ENCODE assay signal across 10 cellular contexts in genomic region chr2:176093145-176093888, GRCh38. TPM values are rescaled to one million over a fixed set of nuclear protein-coding genes. Genes with fewer than 3 reads are reported as not detected.
DNase-seq lines count a peak whose midpoint lies in the region; ATAC-seq and TF ChIP-seq lines count a peak whose summit lies in the region.
"Had no signal": no experiment of that assay in that cellular context is flagged by ENCODE, and none has a peak within 500 bp of the region (broad histone marks: within the 10 kb centered on the region; RNA-seq: fewer than 3 reads in every experiment).

No MANE protein-coding gene starts in this region.

- intact Hi-C loops in stomach (cut with DNase I; ENCODE audit: low total_unique reads) = no loop called here

- no peak for TF ChIP-seq EP300 in stomach (IDR thresholded peaks at IDR 0.05)

- TF ChIP-seq CTCF in stomach (IDR thresholded peaks at IDR 0.05) (no peak), omental fat pad (IDR thresholded peaks at IDR 0.05) (no peak)

- peaks cover 40% of the 10 kb centered on the region for H3K4me1 Mint-ChIP-seq in activated T-cell treated with anti-CD3 and anti-CD28 coated beads, Interleukin-2, amount 50 U/mL, for 72 hours (ENCODE audit: low read depth)

- H3K27ac ChIP-seq in iPS DF 6.9 (ENCODE audit: low read length) (no peak overlapping the region), stomach (no peak overlapping the region)
- H3K27ac ChIP-seq: neutrophil had no signal

- H3K27ac Mint-ChIP-seq in activated T-cell treated with anti-CD3 and anti-CD28 coated beads, Interleukin-2, amount 50 U/mL, for 72 hours = peak overlapping the region; percentile 64

- peaks cover 0 to 4% of the 10 kb centered on the region in 2 donors for H3K36me3 Mint-ChIP-seq in activated T-cell treated with anti-CD3 and anti-CD28 coated beads, Interleukin-2, amount 50 U/mL, for 72 hours (ENCODE audit: insufficient read depth in 2 of 2)

- no peaks in the 10 kb centered on the region for H3K9me3 Mint-ChIP-seq in activated T-cell treated with anti-CD3 and anti-CD28 coated beads, Interleukin-2, amount 50 U/mL, for 72 hours

- H3K27me3 ChIP-seq in iPS DF 6.9 (ENCODE audit: control insufficient read depth, insufficient read depth, low read length) = peaks cover 70% of the 10 kb centered on the region
- H3K27me3 ChIP-seq in stomach = peaks cover 57 to 100% (median 100%) of the 10 kb centered on the region in 3 donors

- no CpG with 5 or more reads among the region's 52 CpGs for WGBS in iPS DF 6.9 (ENCODE audit: insufficient coverage, insufficient read length)
- 4 to 8% (median 5%) methylated on average over 22 to 52 of the region's 52 CpGs for WGBS in stomach, 5 donors

- H3K27me3 Mint-ChIP-seq in activated T-cell treated with anti-CD3 and anti-CD28 coated beads, Interleukin-2, amount 50 U/mL, for 72 hours (ENCODE audit: low read depth) = peaks cover 87% of the 10 kb centered on the region

- peak overlapping the region; percentile 69 to 73 for H3K4me3 Mint-ChIP-seq in activated T-cell treated with anti-CD3 and anti-CD28 coated beads, Interleukin-2, amount 50 U/mL, for 72 hours

- H3K9me3 ChIP-seq in iPS DF 6.9 (ENCODE audit: control insufficient read depth, insufficient read depth, low read length) = no peaks in the 10 kb centered on the region
- H3K9me3 ChIP-seq in stomach = peaks cover 0 to 14% (median 2%) of the 10 kb centered on the region in 4 donors
- H3K9me3 ChIP-seq: neutrophil had no signal

- H3K36me3 ChIP-seq in iPS DF 6.9 (ENCODE audit: control insufficient read depth, insufficient read depth, low read length) (no peaks in the 10 kb centered on the region), stomach (no peaks in the 10 kb centered on the region)
- H3K36me3 ChIP-seq: neutrophil had no signal

- peak overlapping the region; percentile 5; the same call in 1 of the 2 replicates for H3K4me3 ChIP-seq in iPS DF 6.9 (ENCODE audit: low read length)
- peak overlapping the region; percentile 24 to 44 (median 33) for H3K4me3 ChIP-seq in stomach

- no peak for DNase-seq in activated T-cell treated with anti-CD3 and anti-CD28 coated beads, Interleukin-2, amount 50 U/mL, for 72 hours
- DNase-seq in activated T-cell treated with anti-CD3 and anti-CD28 coated beads for 4 hours = no peak
- DNase-seq in NCI-H2171 (lab: John Stamatoyannopoulos, UW) = peak; percentile 38
- DNase-seq in iPS DF 6.9 (ENCODE audit: low read depth, low spot score) = no peak
- DNase-seq in stomach = peak; percentile 22
- no peak for DNase-seq in NCI-H345 (lab: John Stamatoyannopoulos, UW)
- no peak for DNase-seq in omental fat pad (ENCODE audit: low spot score)
- DNase-seq: NCI-H1092 had no signal

- no peak for TF ChIP-seq POLR2A in stomach (IDR thresholded peaks at IDR 0.05)

- H3K4me1 ChIP-seq in iPS DF 6.9 (ENCODE audit: control insufficient read depth, insufficient read depth, low read length) = peaks cover 3% of the 10 kb centered on the region; the same call in 1 of the 2 replicates
- peaks cover 29 to 52% (median 48%) of the 10 kb centered on the region in 4 donors for H3K4me1 ChIP-seq in stomach

- peak; percentile 8 to 26 for ATAC-seq in activated T-cell treated with anti-CD3 and anti-CD28 coated beads, Interleukin-2, amount 50 U/mL, for 72 hours (replicated peaks in 1 of 2)
- ATAC-seq in GM19467 (IDR thresholded peaks at IDR 0.05; ENCODE audit: unreplicated experiment) (no peak), omental fat pad (ENCODE audit: low FRiP score) (no peak)

RNA-seq across cellular contexts. Expression of gene HOXD13, which starts 0.8 kb away (rescaled TPM):
- total RNA-seq in activated T-cell treated with anti-CD3 and anti-CD28 coated beads, Interleukin-2, amount 50 U/mL, for 72 hours = not detected
- total RNA-seq in stomach (not detected), omental fat pad (not detected)
- polyA plus RNA-seq in stomach = not detected

RNA-seq across cellular contexts. Expression of gene HOXD12, which starts 6.3 kb away (rescaled TPM):
- total RNA-seq in activated T-cell treated with anti-CD3 and anti-CD28 coated beads, Interleukin-2, amount 50 U/mL, for 72 hours = not detected
- total RNA-seq in stomach (not detected), omental fat pad (not detected)
- polyA plus RNA-seq in stomach = not detected

RNA-seq across cellular contexts. Expression of gene EVX2, which starts 9.6 kb away (rescaled TPM):
- total RNA-seq in activated T-cell treated with anti-CD3 and anti-CD28 coated beads, Interleukin-2, amount 50 U/mL, for 72 hours = not detected
- total RNA-seq in stomach (not detected), omental fat pad (not detected)
- polyA plus RNA-seq in stomach = not detected

RNA-seq across cellular contexts. Expression of gene HOXD11, which starts 13.8 kb away (rescaled TPM):
- not detected for total RNA-seq in activated T-cell treated with anti-CD3 and anti-CD28 coated beads, Interleukin-2, amount 50 U/mL, for 72 hours
- total RNA-seq in stomach (not detected), omental fat pad (not detected)
- not detected for polyA plus RNA-seq in stomach

RNA-seq across cellular contexts. Expression of gene HOXD10, which starts 23.3 kb away (rescaled TPM):
- not detected for total RNA-seq in activated T-cell treated with anti-CD3 and anti-CD28 coated beads, Interleukin-2, amount 50 U/mL, for 72 hours
- 1 to 10 TPM in 1 of 5 donors, not detected in 4; 2.6 TPM for total RNA-seq in stomach
- not detected for polyA plus RNA-seq in stomach
- total RNA-seq in omental fat pad = 1 to 10 TPM in 1 of 4 donors, under 1 TPM in 2, not detected in 1; 0.56 to 1.1 (median 0.56) TPM

Comparison
In these comparisons a context has a peak if more than half of its experiments do, and no peak if none do; other contexts are left out.
1. ATAC-seq: peak in activated T-cell treated with anti-CD3 and anti-CD28 coated beads, Interleukin-2, amount 50 U/mL, for 72 hours (2 of 2); none in GM19467 (single experiment) and omental fat pad (single experiment).
2. DNase-seq: peak in NCI-H2171 (single experiment) and stomach (single experiment); none in activated T-cell treated with anti-CD3 and anti-CD28 coated beads, Interleukin-2, amount 50 U/mL, for 72 hours (0 of 2), activated T-cell treated with anti-CD3 and anti-CD28 coated beads for 4 hours (single experiment), iPS DF 6.9 (single experiment), NCI-H345 (single experiment) and omental fat pad (single experiment).